8 cellular contexts compared by ENCODE assay signal in the genomic region with DNA sequence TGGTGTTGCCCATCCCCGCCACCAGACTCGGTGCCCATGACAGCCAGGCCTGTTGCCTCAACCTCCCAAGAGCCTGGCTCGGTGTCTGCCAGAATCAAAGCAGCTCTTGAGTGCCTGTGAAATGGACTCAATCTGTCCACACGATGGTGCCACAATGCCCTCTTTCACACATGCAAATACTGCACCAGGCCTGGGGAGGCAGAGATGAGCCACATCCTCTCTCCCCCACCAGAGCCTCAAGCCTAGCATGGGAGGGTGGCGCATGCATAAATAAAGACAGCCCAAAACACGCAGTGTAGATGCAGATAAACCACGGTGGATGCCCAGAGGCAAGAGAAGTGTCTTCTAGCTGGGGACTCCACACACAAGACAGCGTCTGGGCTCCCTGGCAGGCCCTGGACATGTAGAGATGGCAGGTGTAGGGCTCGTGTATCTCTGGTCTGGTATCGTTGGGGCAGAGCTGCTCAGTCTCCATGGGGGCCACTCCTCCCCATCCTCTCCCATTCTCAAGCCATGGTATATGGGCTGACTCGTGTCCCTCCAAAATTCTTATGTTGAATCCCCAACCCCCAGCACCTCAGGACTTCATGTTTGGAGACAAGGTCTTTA.
A peak's percentile ranks its signal among the peaks of the same experiment; 100 is the strongest.
DNase-seq lines count a peak whose midpoint lies in the region; ATAC-seq, FAIRE-seq and TF ChIP-seq lines count a peak whose summit lies in the region.

No MANE protein-coding gene starts in this region.

- no peaks in the 10 kb centered on the region for H3K36me3 ChIP-seq in MG63
- H3K36me3 ChIP-seq in kidney (ENCODE audit: control insufficient read depth in 1 of 2, insufficient read depth in 2 of 2, low read length in 2 of 2): no peaks in the 10 kb centered on the region

- intact Hi-C loops in activated T-helper 2 cell treated with anti-CD3 and anti-CD28 coated beads, Interferon-gamma antibody, Interleukin-2, Interleukin-4, amounts not matched to agents 10 μg/mL and 5 μg/mL and 100 μg/mL, durations not matched to agents 14 hours and 24 hours and 36 hours (cut with micrococcal nuclease): loop anchor here (1.0 to 5.0 kb wide), 2 partner anchors 48 to 65 kb away; no protein-coding TSS in a partner anchor
- intact Hi-C loops in kidney (cut with DNase I): no loop called here

- H3K4me1 Mint-ChIP-seq in activated T-helper 2 cell treated with anti-CD3 and anti-CD28 coated beads, Interferon-gamma antibody, Interleukin-2, Interleukin-4, amounts not matched to agents 10 μg/mL and 5 μg/mL and 100 μg/mL, durations not matched to agents 14 hours and 24 hours and 36 hours (ENCODE audit: low read depth): peaks cover 18% of the 10 kb centered on the region

- no peaks in the 10 kb centered on the region for H3K27me3 Mint-ChIP-seq in activated T-helper 2 cell treated with anti-CD3 and anti-CD28 coated beads, Interferon-gamma antibody, Interleukin-2, Interleukin-4, amounts not matched to agents 10 μg/mL and 5 μg/mL and 100 μg/mL, durations not matched to agents 14 hours and 24 hours and 36 hours (ENCODE audit: low read depth)

- no peak overlapping the region for H3K4me3 ChIP-seq in GM12865 (ENCODE audit: low read depth, low read length)
- no peak overlapping the region for H3K4me3 ChIP-seq in MG63
- H3K4me3 ChIP-seq in kidney (ENCODE audit: low read length in 2 of 2): no peak overlapping the region

- TF ChIP-seq CTCF in GM12865 (IDR thresholded peaks at IDR 0.05; ENCODE audit: insufficient read depth, low read depth, low read length, missing control alignments) (peak; percentile 56), D721Med (IDR thresholded peaks at IDR 0.05; ENCODE audit: insufficient read depth, missing control alignments) (no peak), kidney (IDR thresholded peaks at IDR 0.05; ENCODE audit: borderline replicate concordance, extremely low read depth, insufficient read depth) (no peak)

- no peaks in the 10 kb centered on the region for H3K9me3 Mint-ChIP-seq in activated T-helper 2 cell treated with anti-CD3 and anti-CD28 coated beads, Interferon-gamma antibody, Interleukin-2, Interleukin-4, amounts not matched to agents 10 μg/mL and 5 μg/mL and 100 μg/mL, durations not matched to agents 14 hours and 24 hours and 36 hours

- peak; percentile 95 for ATAC-seq in GM21576 (IDR thresholded peaks at IDR 0.05; ENCODE audit: unreplicated experiment)

- H3K27ac Mint-ChIP-seq in activated T-helper 2 cell treated with anti-CD3 and anti-CD28 coated beads, Interferon-gamma antibody, Interleukin-2, Interleukin-4, amounts not matched to agents 10 μg/mL and 5 μg/mL and 100 μg/mL, durations not matched to agents 14 hours and 24 hours and 36 hours: no peak overlapping the region

- H3K9ac ChIP-seq in kidney (ENCODE audit: low read length in 2 of 2): no peak overlapping the region

- no peak overlapping the region for H3K27ac ChIP-seq in kidney (ENCODE audit: low read depth in 2 of 2, low read length in 2 of 2)

- H3K27me3 ChIP-seq in MG63: no peaks in the 10 kb centered on the region

- no peak overlapping the region for H3K4me3 Mint-ChIP-seq in activated T-helper 2 cell treated with anti-CD3 and anti-CD28 coated beads, Interferon-gamma antibody, Interleukin-2, Interleukin-4, amounts not matched to agents 10 μg/mL and 5 μg/mL and 100 μg/mL, durations not matched to agents 14 hours and 24 hours and 36 hours (ENCODE audit: low read depth)

- H3K9me3 ChIP-seq in MG63 (no peaks in the 10 kb centered on the region), kidney (ENCODE audit: control insufficient read depth in 1 of 2, low read length in 2 of 2) (no peaks in the 10 kb centered on the region)

- no peaks in the 10 kb centered on the region for H3K4me1 ChIP-seq in kidney (ENCODE audit: control insufficient read depth in 1 of 2, insufficient read depth in 1 of 2, low read depth in 1 of 2, low read length in 2 of 2)

- no peak for FAIRE-seq in D721Med (lab: Jason Lieb, UNC)
- FAIRE-seq in kidney (lab: Jason Lieb, UNC): no peak

- DNase-seq in GM12865 (ENCODE audit: low read depth): peak; percentile 90
- peak; percentile 8 for DNase-seq in MG63
- DNase-seq in activated T-helper 2 cell treated with anti-CD3 and anti-CD28 coated beads, Interferon-gamma antibody, Interleukin-2, Interleukin-4, amounts not matched to agents 10 μg/mL and 5 μg/mL and 100 μg/mL, durations not matched to agents 14 hours and 24 hours and 36 hours (ENCODE audit: low spot score): peak; percentile 33
- peak; percentile 44 for DNase-seq in stimulated activated CD8-positive, alpha-beta memory T cell treated with anti-CD3 and anti-CD28 coated beads, Interleukin-4, amount 100 ng/mL, for 48 hours
- no peak for DNase-seq in D721Med (ENCODE audit: insufficient read length, low spot score)
- no peak for DNase-seq in mucosa of gallbladder (ENCODE audit: low spot score)
- no peak for DNase-seq in kidney

- H3K36me3 Mint-ChIP-seq in activated T-helper 2 cell treated with anti-CD3 and anti-CD28 coated beads, Interferon-gamma antibody, Interleukin-2, Interleukin-4, amounts not matched to agents 10 μg/mL and 5 μg/mL and 100 μg/mL, durations not matched to agents 14 hours and 24 hours and 36 hours (ENCODE audit: low read depth): peaks cover 9% of the 10 kb centered on the region

Comparison
In these comparisons a context has a peak if more than half of its experiments do, and no peak if none do; other contexts are left out.
1. DNase-seq: peak in GM12865 (single experiment), MG63 (single experiment), activated T-helper 2 cell treated with anti-CD3 and anti-CD28 coated beads, Interferon-gamma antibody, Interleukin-2, Interleukin-4, amounts not matched to agents 10 μg/mL and 5 μg/mL and 100 μg/mL, durations not matched to agents 14 hours and 24 hours and 36 hours (single experiment) and stimulated activated CD8-positive, alpha-beta memory T cell treated with anti-CD3 and anti-CD28 coated beads, Interleukin-4, amount 100 ng/mL, for 48 hours (single experiment); none in D721Med (single experiment), mucosa of gallbladder (single experiment) and kidney (single experiment).